ENCODE assay signal across 20 cellular contexts in genomic region chr16:46775214-46775613, GRCh38. TPM values are rescaled to one million over a fixed set of nuclear protein-coding genes. Genes with fewer than 3 reads are reported as not detected.
DNase-seq lines count a peak whose midpoint lies in the region; ATAC-seq and TF ChIP-seq lines count a peak whose summit lies in the region.
"Had no signal": no experiment of that assay in that cellular context is flagged by ENCODE, and none has a peak within 500 bp of the region (broad histone marks: within the 10 kb centered on the region; RNA-seq: fewer than 3 reads in every experiment).

No MANE protein-coding gene starts in this region.

- ATAC-seq in GM19023 (IDR thresholded peaks at IDR 0.05; ENCODE audit: unreplicated experiment) (peak; percentile 5), HG02870 (IDR thresholded peaks at IDR 0.05; ENCODE audit: unreplicated experiment) (peak; percentile 26), psoas muscle (peak; percentile 44 to 62 (median 54)), GM19467 (IDR thresholded peaks at IDR 0.05; ENCODE audit: unreplicated experiment) (no peak), GM18498 (IDR thresholded peaks at IDR 0.05; ENCODE audit: unreplicated experiment) (no peak), GM21367 (IDR thresholded peaks at IDR 0.05; ENCODE audit: unreplicated experiment) (no peak)
- no peak for ATAC-seq in activated T-cell treated with anti-CD3 and anti-CD28 coated beads, Interleukin-2, amount 50 U/mL, for 4 hours
- ATAC-seq: activated CD4-positive, alpha-beta T cell treated with anti-CD3 and anti-CD28 coated beads for 36 hours; GM23338; lower lobe of right lung had no signal

- intact Hi-C loops in psoas muscle (cut with DNase I), result no loop called here

- H3K36me3 Mint-ChIP-seq in activated T-cell treated with anti-CD3 and anti-CD28 coated beads, Interleukin-2, amount 50 U/mL, for 4 hours (ENCODE audit: insufficient read depth), result no peaks in the 10 kb centered on the region
- H3K36me3 Mint-ChIP-seq: CD4-positive, alpha-beta memory T cell had no signal

- H3K9me3 ChIP-seq in psoas muscle, result no peaks in the 10 kb centered on the region
- H3K9me3 ChIP-seq: lower lobe of right lung, sigmoid colon, stomach had no signal

- peaks cover 18% of the 10 kb centered on the region for H3K4me1 ChIP-seq in psoas muscle
- H3K4me1 ChIP-seq: lower lobe of right lung, sigmoid colon, stomach had no signal

- DNase-seq in LHCN-M2 (ENCODE audit: low read depth) (peak; percentile 31), psoas muscle (no peak)
- no peak for DNase-seq in activated T-cell treated with anti-CD3 and anti-CD28 coated beads, Interleukin-2, amount 50 U/mL, for 4 hours
- DNase-seq: activated CD4-positive, alpha-beta T cell treated with anti-CD3 and anti-CD28 coated beads for 36 hours; activated gamma-delta T cell; amniotic stem cell; CD4-positive, alpha-beta memory T cell; central memory CD4-positive, alpha-beta T cell; effector CD4-positive, alpha-beta T cell; lower lobe of right lung; sigmoid colon; stimulated activated CD4-positive, alpha-beta T cell treated with anti-CD3 and anti-CD28 coated beads, Interleukin-2, amount 100 ng/mL, for 24 hours; stomach had no signal

- no peak overlapping the region for H3K4me3 Mint-ChIP-seq in activated T-cell treated with anti-CD3 and anti-CD28 coated beads, Interleukin-2, amount 50 U/mL, for 4 hours
- H3K4me3 Mint-ChIP-seq: activated CD4-positive, alpha-beta T cell treated with anti-CD3 and anti-CD28 coated beads for 36 hours; CD4-positive, alpha-beta memory T cell; GM23338 had no signal

- H3K27me3 ChIP-seq in psoas muscle (ENCODE audit: insufficient read depth in 3 of 3, low read length in 2 of 3), result no peaks in the 10 kb centered on the region
- H3K27me3 ChIP-seq: stomach had no signal

- H3K4me1 Mint-ChIP-seq in activated T-cell treated with anti-CD3 and anti-CD28 coated beads, Interleukin-2, amount 50 U/mL, for 4 hours (ENCODE audit: low read depth), result no peaks in the 10 kb centered on the region
- H3K4me1 Mint-ChIP-seq: activated CD4-positive, alpha-beta T cell treated with anti-CD3 and anti-CD28 coated beads for 36 hours; CD4-positive, alpha-beta memory T cell; GM23338 had no signal

- H3K4me3 ChIP-seq in psoas muscle, result no peak overlapping the region
- H3K4me3 ChIP-seq: GM23338, lower lobe of right lung, sigmoid colon, stomach had no signal

- no peak for TF ChIP-seq CTCF in psoas muscle (IDR thresholded peaks at IDR 0.05)

- H3K27me3 Mint-ChIP-seq in activated T-cell treated with anti-CD3 and anti-CD28 coated beads, Interleukin-2, amount 50 U/mL, for 4 hours (ENCODE audit: low read depth), result no peaks in the 10 kb centered on the region

- 42 to 46% (median 45%) methylated on average over 4 of the region's 4 CpGs for WGBS in psoas muscle, 3 donors

- H3K36me3 ChIP-seq in psoas muscle (ENCODE audit: insufficient read depth in 1 of 2, low read depth in 1 of 2), result no peaks in the 10 kb centered on the region
- H3K36me3 ChIP-seq: lower lobe of right lung, sigmoid colon, stomach had no signal

- peak overlapping the region; percentile 32 for H3K27ac ChIP-seq in psoas muscle
- H3K27ac ChIP-seq: lower lobe of right lung, sigmoid colon, stomach had no signal

- no peaks in the 10 kb centered on the region for H3K9me3 Mint-ChIP-seq in activated T-cell treated with anti-CD3 and anti-CD28 coated beads, Interleukin-2, amount 50 U/mL, for 4 hours
- H3K9me3 Mint-ChIP-seq: CD4-positive, alpha-beta memory T cell had no signal

RNA-seq across cellular contexts. Expression of gene MYLK3, which starts 27.1 kb away (rescaled TPM):
- total RNA-seq in LHCN-M2 (2014; rRNA removed) (0.06 TPM in 1 of 2 replicates, not detected in the other), psoas muscle (10 to 100 TPM; 13.2 to 41.1 (median 36.6) TPM)
- polyA plus RNA-seq in LHCN-M2 (2012), result 0.01 TPM
- polyA plus RNA-seq in psoas muscle, result 1 to 10 TPM; 1.4 to 6.8 (median 5.4) TPM
- under 1 TPM; 0.19 to 0.90 (median 0.23) TPM for total RNA-seq in activated T-cell treated with anti-CD3 and anti-CD28 coated beads, Interleukin-2, amount 50 U/mL, for 4 hours
- total RNA-seq: RPMI7951 had no signal
- polyA plus RNA-seq: CD4-positive, alpha-beta memory T cell had no signal

RNA-seq across cellular contexts. Expression of gene C16orf87, which starts 55.8 kb away (rescaled TPM):
- total RNA-seq in LHCN-M2 (2014; rRNA removed), result 9.5 and 12.0 TPM in 2 replicates
- polyA plus RNA-seq in LHCN-M2 (2012), result 6.5 TPM
- 10 to 100 TPM; 18.2 to 29.4 (median 24.4) TPM for total RNA-seq in psoas muscle
- 10 to 100 TPM in 1 of 3 donors, 1 to 10 TPM in 2; 5.8 to 23.4 (median 8.1) TPM for polyA plus RNA-seq in psoas muscle
- 10 to 100 TPM; 19.5 to 24.8 (median 22.4) TPM for total RNA-seq in activated T-cell treated with anti-CD3 and anti-CD28 coated beads, Interleukin-2, amount 50 U/mL, for 4 hours

Comparison
In these comparisons a context has a peak if more than half of its experiments do, and no peak if none do; other contexts are left out.
1. ATAC-seq: peak in GM19023 (single experiment), HG02870 (single experiment) and psoas muscle (4 of 4); none in activated T-cell treated with anti-CD3 and anti-CD28 coated beads, Interleukin-2, amount 50 U/mL, for 4 hours (0 of 2), GM19467 (single experiment), GM18498 (single experiment) and GM21367 (single experiment).
2. RNA of gene MYLK3, which starts 27.1 kb away (total RNA-seq): 13.2 to 41.1 TPM in psoas muscle; 0.19 to 0.90 TPM in activated T-cell treated with anti-CD3 and anti-CD28 coated beads, Interleukin-2, amount 50 U/mL, for 4 hours and 0.06 TPM in LHCN-M2; every median in the first group is over 4 times any median in the second.